ENCODE assay signal across 1 cellular context in the genomic region with DNA sequence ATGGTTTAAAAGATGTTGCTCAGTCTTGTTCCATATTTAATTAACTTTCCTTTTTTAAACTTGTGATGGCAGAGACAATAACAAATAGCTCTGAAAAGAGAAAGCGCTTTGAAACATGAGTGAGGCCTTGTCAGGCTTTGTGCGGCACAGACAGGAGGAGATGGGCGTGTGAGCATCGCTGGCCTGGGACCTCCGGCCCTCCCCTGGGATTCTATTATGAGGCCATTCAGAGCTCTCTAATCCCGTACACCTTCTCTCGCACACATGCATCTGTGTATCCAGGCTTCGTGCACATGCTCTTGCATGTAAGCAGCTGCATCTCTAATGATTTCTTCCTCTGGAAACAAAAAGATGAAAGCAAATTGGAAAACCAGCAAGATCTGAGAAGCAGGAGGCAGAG.
TF ChIP-seq lines count a peak whose summit lies in the region.

No MANE protein-coding gene starts in this region.

TF ChIP-seq in GM23338, 12 proteins besides CTCF, POLR2A, EP300 and RAD21 (continued from another document):
- TF ChIP-seq, protein P1, sequence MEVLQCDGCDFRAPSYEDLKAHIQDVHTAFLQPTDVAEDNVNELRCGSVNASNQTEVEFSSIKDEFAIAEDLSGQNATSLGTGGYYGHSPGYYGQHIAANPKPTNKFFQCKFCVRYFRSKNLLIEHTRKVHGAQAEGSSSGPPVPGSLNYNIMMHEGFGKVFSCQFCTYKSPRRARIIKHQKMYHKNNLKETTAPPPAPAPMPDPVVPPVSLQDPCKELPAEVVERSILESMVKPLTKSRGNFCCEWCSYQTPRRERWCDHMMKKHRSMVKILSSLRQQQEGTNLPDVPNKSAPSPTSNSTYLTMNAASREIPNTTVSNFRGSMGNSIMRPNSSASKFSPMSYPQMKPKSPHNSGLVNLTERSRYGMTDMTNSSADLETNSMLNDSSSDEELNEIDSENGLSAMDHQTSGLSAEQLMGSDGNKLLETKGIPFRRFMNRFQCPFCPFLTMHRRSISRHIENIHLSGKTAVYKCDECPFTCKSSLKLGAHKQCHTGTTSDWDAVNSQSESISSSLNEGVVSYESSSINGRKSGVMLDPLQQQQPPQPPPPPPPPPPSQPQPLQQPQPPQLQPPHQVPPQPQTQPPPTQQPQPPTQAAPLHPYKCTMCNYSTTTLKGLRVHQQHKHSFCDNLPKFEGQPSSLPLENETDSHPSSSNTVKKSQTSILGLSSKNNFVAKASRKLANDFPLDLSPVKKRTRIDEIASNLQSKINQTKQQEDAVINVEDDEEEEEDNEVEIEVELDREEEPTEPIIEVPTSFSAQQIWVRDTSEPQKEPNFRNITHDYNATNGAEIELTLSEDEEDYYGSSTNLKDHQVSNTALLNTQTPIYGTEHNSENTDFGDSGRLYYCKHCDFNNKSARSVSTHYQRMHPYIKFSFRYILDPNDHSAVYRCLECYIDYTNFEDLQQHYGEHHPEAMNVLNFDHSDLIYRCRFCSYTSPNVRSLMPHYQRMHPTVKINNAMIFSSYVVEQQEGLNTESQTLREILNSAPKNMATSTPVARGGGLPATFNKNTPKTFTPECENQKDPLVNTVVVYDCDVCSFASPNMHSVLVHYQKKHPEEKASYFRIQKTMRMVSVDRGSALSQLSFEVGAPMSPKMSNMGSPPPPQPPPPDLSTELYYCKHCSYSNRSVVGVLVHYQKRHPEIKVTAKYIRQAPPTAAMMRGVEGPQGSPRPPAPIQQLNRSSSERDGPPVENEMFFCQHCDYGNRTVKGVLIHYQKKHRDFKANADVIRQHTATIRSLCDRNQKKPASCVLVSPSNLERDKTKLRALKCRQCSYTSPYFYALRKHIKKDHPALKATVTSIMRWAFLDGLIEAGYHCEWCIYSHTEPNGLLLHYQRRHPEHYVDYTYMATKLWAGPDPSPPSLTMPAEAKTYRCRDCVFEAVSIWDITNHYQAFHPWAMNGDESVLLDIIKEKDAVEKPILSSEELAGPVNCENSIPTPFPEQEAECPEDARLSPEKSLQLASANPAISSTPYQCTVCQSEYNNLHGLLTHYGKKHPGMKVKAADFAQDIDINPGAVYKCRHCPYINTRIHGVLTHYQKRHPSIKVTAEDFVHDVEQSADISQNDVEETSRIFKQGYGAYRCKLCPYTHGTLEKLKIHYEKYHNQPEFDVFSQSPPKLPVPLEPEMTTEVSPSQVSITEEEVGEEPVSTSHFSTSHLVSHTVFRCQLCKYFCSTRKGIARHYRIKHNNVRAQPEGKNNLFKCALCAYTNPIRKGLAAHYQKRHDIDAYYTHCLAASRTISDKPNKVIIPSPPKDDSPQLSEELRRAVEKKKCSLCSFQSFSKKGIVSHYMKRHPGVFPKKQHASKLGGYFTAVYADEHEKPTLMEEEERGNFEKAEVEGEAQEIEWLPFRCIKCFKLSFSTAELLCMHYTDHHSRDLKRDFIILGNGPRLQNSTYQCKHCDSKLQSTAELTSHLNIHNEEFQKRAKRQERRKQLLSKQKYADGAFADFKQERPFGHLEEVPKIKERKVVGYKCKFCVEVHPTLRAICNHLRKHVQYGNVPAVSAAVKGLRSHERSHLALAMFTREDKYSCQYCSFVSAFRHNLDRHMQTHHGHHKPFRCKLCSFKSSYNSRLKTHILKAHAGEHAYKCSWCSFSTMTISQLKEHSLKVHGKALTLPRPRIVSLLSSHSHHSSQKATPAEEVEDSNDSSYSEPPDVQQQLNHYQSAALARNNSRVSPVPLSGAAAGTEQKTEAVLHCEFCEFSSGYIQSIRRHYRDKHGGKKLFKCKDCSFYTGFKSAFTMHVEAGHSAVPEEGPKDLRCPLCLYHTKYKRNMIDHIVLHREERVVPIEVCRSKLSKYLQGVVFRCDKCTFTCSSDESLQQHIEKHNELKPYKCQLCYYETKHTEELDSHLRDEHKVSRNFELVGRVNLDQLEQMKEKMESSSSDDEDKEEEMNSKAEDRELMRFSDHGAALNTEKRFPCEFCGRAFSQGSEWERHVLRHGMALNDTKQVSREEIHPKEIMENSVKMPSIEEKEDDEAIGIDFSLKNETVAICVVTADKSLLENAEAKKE (CRISPR knock-in tag; IDR thresholded peaks at IDR 0.05) = no peak
- no peak for TF ChIP-seq CREB1 (CRISPR knock-in tag; IDR thresholded peaks at IDR 0.05; ENCODE audit: low read depth)
- no peak for TF ChIP-seq NANOG (IDR thresholded peaks at IDR 0.05; ENCODE audit: borderline replicate concordance)
